In genomic region chr7:107207459-107207858, GRCh38 we compare ENCODE assay signal across 18 cellular contexts. TPM values are rescaled to one million over a fixed set of nuclear protein-coding genes. Genes with fewer than 3 reads are reported as not detected.
DNase-seq lines count a peak whose midpoint lies in the region; ATAC-seq and TF ChIP-seq lines count a peak whose summit lies in the region.
"Had no signal": no experiment of that assay in that cellular context is flagged by ENCODE, and none has a peak within 500 bp of the region (broad histone marks: within the 10 kb centered on the region; RNA-seq: fewer than 3 reads in every experiment).

No MANE protein-coding gene starts in this region.

- H3K27me3 ChIP-seq in left ventricle myocardium inferior (ENCODE audit: low read depth) = no peaks in the 10 kb centered on the region
- no peaks in the 10 kb centered on the region for H3K27me3 ChIP-seq in parathyroid adenoma (ENCODE audit: control insufficient read depth, insufficient read depth, low read length)

- no peaks in the 10 kb centered on the region for H3K79me2 ChIP-seq in parathyroid adenoma

- H3K36me3 ChIP-seq in left ventricle myocardium inferior (peaks cover 61% of the 10 kb centered on the region), parathyroid adenoma (ENCODE audit: control insufficient read depth, insufficient read depth, low read length) (no peaks in the 10 kb centered on the region)
- H3K36me3 ChIP-seq: HAP-1 had no signal

- intact Hi-C loops in left ventricle myocardium inferior (cut with micrococcal nuclease) (loop anchor here (10.0 kb wide), 2 partner anchors 77 to 257 kb away; no protein-coding TSS in a partner anchor), left cardiac atrium (cut with DNase I) (loop anchor here in 1 of 2 donors (10.0 kb wide), 2 partner anchors 257 to 357 kb away; partner anchors contain the start of genes COG5 and DUS4L)

- H3K9me3 ChIP-seq in left ventricle myocardium inferior (replicated peaks) = no peaks in the 10 kb centered on the region
- no peaks in the 10 kb centered on the region for H3K9me3 ChIP-seq in parathyroid adenoma (ENCODE audit: control insufficient read depth, low read length)
- H3K9me3 ChIP-seq: HAP-1 had no signal

- TF ChIP-seq CTCF in left ventricle myocardium inferior (IDR thresholded peaks at IDR 0.05; ENCODE audit: borderline replicate concordance) = no peak
- no peak for TF ChIP-seq CTCF in parathyroid adenoma (IDR thresholded peaks at IDR 0.05)

- H3K27ac ChIP-seq in left ventricle myocardium inferior (replicated peaks) (peak overlapping the region; percentile 87), cingulate gyrus (ENCODE audit: low read depth, low read length) (peak overlapping the region; percentile 81), parathyroid adenoma (peak overlapping the region; percentile 82)
- H3K27ac ChIP-seq: PC-9 had no signal

- H3K4me2 ChIP-seq in parathyroid adenoma (ENCODE audit: low read length) = no peak overlapping the region
- H3K4me2 ChIP-seq: PC-9 had no signal

- H3K4me3 ChIP-seq in left ventricle myocardium inferior (no peak overlapping the region), parathyroid adenoma (ENCODE audit: low read depth, low read length) (no peak overlapping the region)
- H3K4me3 ChIP-seq: HAP-1, lung, PC-9 had no signal

- H3K4me1 ChIP-seq in left ventricle myocardium inferior (peaks cover 45% of the 10 kb centered on the region), parathyroid adenoma (peaks cover 31% of the 10 kb centered on the region)
- H3K4me1 ChIP-seq: HAP-1 had no signal

- no peak overlapping the region for H2AFZ ChIP-seq in parathyroid adenoma
- H2AFZ ChIP-seq: PC-9 had no signal

- ATAC-seq in left cardiac atrium (no peak), HG03095 (IDR thresholded peaks at IDR 0.05; ENCODE audit: unreplicated experiment) (no peak)
- ATAC-seq: activated CD4-positive, alpha-beta T cell treated with anti-CD3 and anti-CD28 coated beads for 36 hours had no signal

- no peak for DNase-seq in left ventricle myocardium inferior
- no peak for DNase-seq in left cardiac atrium
- DNase-seq in DMS 273 treated with DMSO at 0.1 percent for 48 hours (lab: John Stamatoyannopoulos, UW) = no peak
- no peak for DNase-seq in globus pallidus (ENCODE audit: low spot score)
- no peak for DNase-seq in stimulated activated naive CD4-positive, alpha-beta T cell treated with Interleukin-2 at 50 U/mL for 16 hours (lab: John Stamatoyannopoulos, UW)
- DNase-seq: activated CD4-positive, alpha-beta T cell treated with anti-CD3 and anti-CD28 coated beads for 36 hours; activated CD8-positive, alpha-beta memory T cell treated with anti-CD3 and anti-CD28 coated beads, Interleukin-2, amount 50 U/mL, for 48 hours; cortex of kidney; NCI-H1694; NCI-H82; PC-9; small intestine; stimulated activated CD4-positive, alpha-beta T cell treated with anti-CD3 and anti-CD28 coated beads, Interleukin-4, amount 100 ng/mL, for 1 hour had no signal

- no peak overlapping the region for H3K9ac ChIP-seq in parathyroid adenoma

RNA-seq across cellular contexts. Expression of gene HBP1, which starts 38.7 kb away (rescaled TPM):
- total RNA-seq in left ventricle myocardium inferior (56.9 TPM), left cardiac atrium (10 to 100 TPM; 31.7 to 58.8 TPM)
